ENCODE assay signal across 18 cellular contexts in genomic region chr4:158816953-158817352, GRCh38. TPM values are rescaled to one million over a fixed set of nuclear protein-coding genes. Genes with fewer than 3 reads are reported as not detected.
DNase-seq lines count a peak whose midpoint lies in the region; ATAC-seq and TF ChIP-seq lines count a peak whose summit lies in the region.
"Had no signal": no experiment of that assay in that cellular context is flagged by ENCODE, and none has a peak within 500 bp of the region (broad histone marks: within the 10 kb centered on the region; RNA-seq: fewer than 3 reads in every experiment).

No MANE protein-coding gene starts in this region.

- H3K4me3 ChIP-seq in upper lobe of left lung, result no peak overlapping the region
- H3K4me3 ChIP-seq in testis, result no peak overlapping the region
- H3K4me3 ChIP-seq: lung had no signal

- no peaks in the 10 kb centered on the region for H3K9me3 Mint-ChIP-seq in activated CD4-positive, alpha-beta T cell treated with anti-CD3 and anti-CD28 coated beads, Interleukin-2, amount 10 ng/mL, durations not matched to agents 24 days and 14 days
- H3K9me3 Mint-ChIP-seq in activated T-helper 1 cell treated with anti-CD3 and anti-CD28 coated beads, Interleukin-12 subunit alpha, Interleukin-12 subunit beta, Interleukin-2, Interleukin-4 antibody, amounts not matched to agents 30 ng/mL and 10 ng/mL and 1 ng/mL, durations not matched to agents 14 hours and 24 hours and 36 hours, result no peaks in the 10 kb centered on the region
- H3K9me3 Mint-ChIP-seq: activated CD8-positive, alpha-beta T cell treated with anti-CD3 and anti-CD28 coated beads for 36 hours; brain; neural crest cell had no signal

- peaks cover 5% of the 10 kb centered on the region for H3K36me3 Mint-ChIP-seq in activated CD4-positive, alpha-beta T cell treated with anti-CD3 and anti-CD28 coated beads, Interleukin-2, amount 10 ng/mL, durations not matched to agents 24 days and 14 days (ENCODE audit: low read depth)
- peaks cover 5% of the 10 kb centered on the region for H3K36me3 Mint-ChIP-seq in activated T-helper 1 cell treated with anti-CD3 and anti-CD28 coated beads, Interleukin-12 subunit alpha, Interleukin-12 subunit beta, Interleukin-2, Interleukin-4 antibody, amounts not matched to agents 30 ng/mL and 10 ng/mL and 1 ng/mL, durations not matched to agents 14 hours and 24 hours and 36 hours (ENCODE audit: low read depth)
- H3K36me3 Mint-ChIP-seq: brain, IgD-negative memory B cell had no signal

- WGBS in upper lobe of left lung, 2 donors, result 40 to 59% methylated on average over 1 of the region's 1 CpG
- 81 to 83% methylated on average over 1 of the region's 1 CpG for WGBS in testis, 2 donors

- TF ChIP-seq CTCF in upper lobe of left lung (IDR thresholded peaks at IDR 0.05) (no peak), testis (IDR thresholded peaks at IDR 0.05) (no peak)

- intact Hi-C loops in activated CD4-positive, alpha-beta T cell treated with anti-CD3 and anti-CD28 coated beads, Interleukin-2, amount 10 ng/mL, durations not matched to agents 24 days and 14 days (cut with micrococcal nuclease), result no loop called here
- intact Hi-C loops in testis (cut with DNase I; ENCODE audit: low total_unique reads), result no loop called here
- intact Hi-C loops in activated T-helper 1 cell treated with anti-CD3 and anti-CD28 coated beads, Interleukin-12 subunit alpha, Interleukin-12 subunit beta, Interleukin-2, Interleukin-4 antibody, amounts not matched to agents 30 ng/mL and 10 ng/mL and 1 ng/mL, durations not matched to agents 14 hours and 24 hours and 36 hours (cut with micrococcal nuclease), result no loop called here

- no peak for DNase-seq in activated CD4-positive, alpha-beta T cell treated with anti-CD3 and anti-CD28 coated beads, Interleukin-2, amount 10 ng/mL, durations not matched to agents 24 days and 14 days
- no peak for DNase-seq in activated CD4-positive, alpha-beta T cell treated with anti-CD3 and anti-CD28 coated beads, Interleukin-2, amount 50 U/mL, for 4 hours
- DNase-seq in SKM-1 (lab: John Stamatoyannopoulos, UW; ENCODE audit: unreplicated experiment) (peak; percentile 10), upper lobe of left lung (peak in 1 of 2 donors; percentile 54), testis (no peak)
- DNase-seq in activated effector memory CD4-positive, alpha-beta T cell treated with anti-CD3 and anti-CD28 coated beads, Interleukin-2, amount 50 U/mL, for 16 hours, result no peak
- DNase-seq in activated T-helper 1 cell treated with anti-CD3 and anti-CD28 coated beads, Interleukin-12 subunit alpha, Interleukin-12 subunit beta, Interleukin-2, Interleukin-4 antibody, amounts not matched to agents 30 ng/mL and 10 ng/mL and 1 ng/mL, durations not matched to agents 14 hours and 24 hours and 36 hours (ENCODE audit: low spot score), result no peak
- DNase-seq: activated CD8-positive, alpha-beta T cell treated with anti-CD3 and anti-CD28 coated beads for 36 hours; activated naive CD4-positive, alpha-beta T cell; NCI-H1436; RPMI8226; stimulated activated naive CD4-positive, alpha-beta T cell treated with Interleukin-2 at 50 U/mL for 16 hours had no signal

- H3K36me3 ChIP-seq in upper lobe of left lung, result no peaks in the 10 kb centered on the region
- no peaks in the 10 kb centered on the region for H3K36me3 ChIP-seq in testis (ENCODE audit: low read depth, missing control alignments)

- H3K4me1 ChIP-seq in upper lobe of left lung, result peaks cover 64 to 74% (median 69%) of the 10 kb centered on the region in 4 donors
- no peaks in the 10 kb centered on the region for H3K4me1 ChIP-seq in testis

- H3K4me1 Mint-ChIP-seq in activated CD4-positive, alpha-beta T cell treated with anti-CD3 and anti-CD28 coated beads, Interleukin-2, amount 10 ng/mL, durations not matched to agents 24 days and 14 days, result peaks cover 60% of the 10 kb centered on the region
- peaks cover 68% of the 10 kb centered on the region for H3K4me1 Mint-ChIP-seq in activated T-helper 1 cell treated with anti-CD3 and anti-CD28 coated beads, Interleukin-12 subunit alpha, Interleukin-12 subunit beta, Interleukin-2, Interleukin-4 antibody, amounts not matched to agents 30 ng/mL and 10 ng/mL and 1 ng/mL, durations not matched to agents 14 hours and 24 hours and 36 hours (ENCODE audit: low read depth)

- no peak overlapping the region for H3K4me3 Mint-ChIP-seq in activated CD4-positive, alpha-beta T cell treated with anti-CD3 and anti-CD28 coated beads, Interleukin-2, amount 10 ng/mL, durations not matched to agents 24 days and 14 days
- H3K4me3 Mint-ChIP-seq in activated T-helper 1 cell treated with anti-CD3 and anti-CD28 coated beads, Interleukin-12 subunit alpha, Interleukin-12 subunit beta, Interleukin-2, Interleukin-4 antibody, amounts not matched to agents 30 ng/mL and 10 ng/mL and 1 ng/mL, durations not matched to agents 14 hours and 24 hours and 36 hours, result no peak overlapping the region
- H3K4me3 Mint-ChIP-seq: activated CD8-positive, alpha-beta T cell treated with anti-CD3 and anti-CD28 coated beads for 36 hours; brain; IgD-negative memory B cell; neural crest cell had no signal

- no peaks in the 10 kb centered on the region for H3K9me3 ChIP-seq in upper lobe of left lung
- no peaks in the 10 kb centered on the region for H3K9me3 ChIP-seq in testis

- H3K27me3 ChIP-seq in upper lobe of left lung, result no peaks in the 10 kb centered on the region
- H3K27me3 ChIP-seq in testis, result no peaks in the 10 kb centered on the region

- no peak for TF ChIP-seq POLR2A in upper lobe of left lung (IDR thresholded peaks at IDR 0.05)
- TF ChIP-seq POLR2A in testis (IDR thresholded peaks at IDR 0.05), result no peak

- no peaks in the 10 kb centered on the region for H3K27me3 Mint-ChIP-seq in activated CD4-positive, alpha-beta T cell treated with anti-CD3 and anti-CD28 coated beads, Interleukin-2, amount 10 ng/mL, durations not matched to agents 24 days and 14 days
- no peaks in the 10 kb centered on the region for H3K27me3 Mint-ChIP-seq in activated T-helper 1 cell treated with anti-CD3 and anti-CD28 coated beads, Interleukin-12 subunit alpha, Interleukin-12 subunit beta, Interleukin-2, Interleukin-4 antibody, amounts not matched to agents 30 ng/mL and 10 ng/mL and 1 ng/mL, durations not matched to agents 14 hours and 24 hours and 36 hours (ENCODE audit: insufficient read depth)
- H3K27me3 Mint-ChIP-seq: activated CD8-positive, alpha-beta T cell treated with anti-CD3 and anti-CD28 coated beads for 36 hours; brain had no signal

- peak overlapping the region; percentile 1 for H3K27ac Mint-ChIP-seq in activated CD4-positive, alpha-beta T cell treated with anti-CD3 and anti-CD28 coated beads, Interleukin-2, amount 10 ng/mL, durations not matched to agents 24 days and 14 days
- H3K27ac Mint-ChIP-seq in activated T-helper 1 cell treated with anti-CD3 and anti-CD28 coated beads, Interleukin-12 subunit alpha, Interleukin-12 subunit beta, Interleukin-2, Interleukin-4 antibody, amounts not matched to agents 30 ng/mL and 10 ng/mL and 1 ng/mL, durations not matched to agents 14 hours and 24 hours and 36 hours, result no peak overlapping the region
- H3K27ac Mint-ChIP-seq: activated CD8-positive, alpha-beta T cell treated with anti-CD3 and anti-CD28 coated beads for 36 hours; IgD-negative memory B cell had no signal

- ATAC-seq in HG02885 (IDR thresholded peaks at IDR 0.05; ENCODE audit: poor library complexity, unreplicated experiment) (peak; percentile 44), upper lobe of left lung (ENCODE audit: low FRiP score in 2 of 2) (no peak)
- ATAC-seq: activated CD8-positive, alpha-beta T cell treated with anti-CD3 and anti-CD28 coated beads for 36 hours; sciatic nerve had no signal

- TF ChIP-seq EP300 in upper lobe of left lung (IDR thresholded peaks at IDR 0.05), result peak in 1 of 4 donors; percentile 11

- peak overlapping the region in 3 of 4 donors; percentile 44 to 76 (median 59) for H3K27ac ChIP-seq in upper lobe of left lung
- no peak overlapping the region for H3K27ac ChIP-seq in testis

RNA-seq across cellular contexts. Expression of gene FNIP2, which starts 48.1 kb away (rescaled TPM):
- 19.1 and 19.2 TPM in 2 replicates for total RNA-seq in activated CD4-positive, alpha-beta T cell treated with anti-CD3 and anti-CD28 coated beads, Interleukin-2, amount 10 ng/mL, durations not matched to agents 24 days and 14 days
- total RNA-seq in upper lobe of left lung (100 to 1,000 TPM in 1 of 6 donors, 10 to 100 TPM in 5; 70.4 to 103 (median 83.2) TPM), testis (10 to 100 TPM; 25.0 to 28.4 TPM)
- 23.5 TPM for polyA plus RNA-seq in testis (ENCODE audit: insufficient read depth, low read depth, low replicate concordance)
- 18.8 and 20.4 TPM in 2 replicates for total RNA-seq in activated T-helper 1 cell treated with anti-CD3 and anti-CD28 coated beads, Interleukin-12 subunit alpha, Interleukin-12 subunit beta, Interleukin-2, Interleukin-4 antibody, amounts not matched to agents 30 ng/mL and 10 ng/mL and 1 ng/mL, durations not matched to agents 14 hours and 24 hours and 36 hours

Comparison
In these comparisons a context has a peak if more than half of its experiments do, and no peak if none do; other contexts are left out.
1. H3K27ac ChIP-seq: peak in upper lobe of left lung (3 of 4); none in testis (0 of 2).